In the genomic region with DNA sequence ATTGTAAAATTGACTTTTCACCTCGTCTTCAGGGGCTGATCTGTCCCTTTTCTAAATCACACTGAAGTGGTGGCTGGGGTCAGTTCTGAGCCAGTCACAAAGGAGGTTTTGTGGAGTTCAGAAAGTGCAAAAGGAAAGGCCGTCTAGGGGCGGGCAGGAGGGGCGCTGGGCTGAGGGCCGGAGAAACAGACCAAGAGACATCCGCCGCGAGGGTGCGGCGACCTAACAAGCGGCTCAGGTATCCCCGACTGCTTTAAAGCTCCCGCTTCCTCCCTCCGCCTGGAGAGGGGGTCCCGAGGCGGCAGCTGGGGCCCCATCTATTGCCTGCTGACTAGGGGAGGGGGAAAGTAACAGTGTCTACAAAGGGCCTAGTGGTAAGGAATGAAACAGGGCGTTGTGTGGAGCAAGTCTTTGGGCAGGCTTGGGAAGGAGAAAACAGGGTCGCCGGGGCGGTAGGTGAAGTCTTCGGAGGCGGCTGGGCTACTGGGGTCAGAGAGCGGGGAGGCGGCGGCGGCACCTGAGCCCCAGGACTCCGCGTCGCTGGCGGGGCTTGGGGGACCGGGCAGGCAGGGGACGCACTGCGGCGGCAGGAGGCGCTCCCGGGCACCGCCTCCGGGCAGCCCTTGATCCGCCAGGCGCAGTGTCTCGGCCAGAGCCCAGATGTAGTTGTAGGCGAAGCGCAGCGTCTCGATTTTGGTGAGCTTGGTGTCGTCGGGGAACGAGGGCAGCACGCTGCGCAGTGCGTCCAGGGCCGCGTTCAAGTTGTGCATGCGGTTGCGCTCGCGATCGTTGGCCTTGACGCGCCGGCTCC, we compare ENCODE assay signal across 1 cellular context.
TF ChIP-seq lines count a peak whose summit lies in the region.

No MANE protein-coding gene starts in this region.

TF ChIP-seq in SK-N-SH, 30 proteins besides CTCF, POLR2A, EP300 and RAD21 (continued from another document):
- TF ChIP-seq, protein P1, sequence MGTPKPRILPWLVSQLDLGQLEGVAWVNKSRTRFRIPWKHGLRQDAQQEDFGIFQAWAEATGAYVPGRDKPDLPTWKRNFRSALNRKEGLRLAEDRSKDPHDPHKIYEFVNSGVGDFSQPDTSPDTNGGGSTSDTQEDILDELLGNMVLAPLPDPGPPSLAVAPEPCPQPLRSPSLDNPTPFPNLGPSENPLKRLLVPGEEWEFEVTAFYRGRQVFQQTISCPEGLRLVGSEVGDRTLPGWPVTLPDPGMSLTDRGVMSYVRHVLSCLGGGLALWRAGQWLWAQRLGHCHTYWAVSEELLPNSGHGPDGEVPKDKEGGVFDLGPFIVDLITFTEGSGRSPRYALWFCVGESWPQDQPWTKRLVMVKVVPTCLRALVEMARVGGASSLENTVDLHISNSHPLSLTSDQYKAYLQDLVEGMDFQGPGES (IDR thresholded peaks at IDR 0.05; ENCODE audit: low read depth, low read length): no peak
- TF ChIP-seq FOXJ3 (CRISPR knock-in tag; IDR thresholded peaks at IDR 0.05) (no peak), SIN3A (IDR thresholded peaks at IDR 0.05; ENCODE audit: borderline replicate concordance, low read depth, low read length) (no peak)
